ENCODE assay signal across 9 cellular contexts in the genomic region with DNA sequence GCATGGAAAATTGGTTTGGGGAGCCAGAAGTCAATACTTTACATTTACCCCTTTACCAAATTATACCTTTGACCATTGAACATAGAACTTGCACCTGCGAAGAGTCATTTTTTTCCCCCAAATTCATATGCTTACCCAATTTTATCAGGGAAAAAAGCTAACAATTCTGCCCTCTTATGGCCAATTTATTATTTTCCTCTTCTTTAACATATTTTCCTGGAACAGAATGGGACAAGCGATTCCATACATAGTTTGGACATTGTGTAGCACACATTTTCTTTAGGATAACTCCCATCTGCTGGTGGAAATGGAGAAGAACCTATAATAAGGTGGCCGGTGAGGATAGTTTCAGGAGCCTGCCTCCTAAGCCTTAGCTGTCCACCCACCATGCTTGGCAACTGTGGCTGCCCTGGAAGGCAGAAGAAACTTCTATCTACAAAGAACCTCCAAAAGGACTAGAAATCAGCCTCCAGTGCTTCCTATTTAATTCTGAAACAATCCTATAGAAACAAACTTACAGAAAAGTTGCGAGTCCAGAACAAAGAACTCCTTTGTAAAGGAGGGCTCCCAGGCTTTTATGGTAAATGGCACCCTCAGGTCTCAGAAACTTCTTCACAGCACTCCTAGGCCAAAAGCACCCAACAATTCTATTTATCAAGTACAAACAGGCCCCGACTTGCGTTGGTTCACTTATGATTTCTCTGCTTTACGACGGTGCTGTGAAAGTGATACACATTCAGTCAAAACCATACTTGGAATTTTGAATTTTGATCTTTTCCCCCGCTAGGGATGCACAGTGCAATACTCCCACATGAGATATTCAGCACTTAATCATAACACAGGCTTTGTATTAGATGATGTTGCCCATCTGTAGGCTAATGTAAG.
A peak's percentile ranks its signal among the peaks of the same experiment; 100 is the strongest.
DNase-seq lines count a peak whose midpoint lies in the region; ATAC-seq lines count a peak whose summit lies in the region.
"Had no signal": no experiment of that assay in that cellular context is flagged by ENCODE, and none has a peak within 500 bp of the region (broad histone marks: within the 10 kb centered on the region; RNA-seq: fewer than 3 reads in every experiment).

No MANE protein-coding gene starts in this region.

- ATAC-seq in effector memory CD8-positive, alpha-beta T cell (replicated peaks): no peak

- in situ Hi-C loops in HAP-1 (cut with MboI; ENCODE audit: low sequenced_read_pairs): no loop called here

- peaks cover 43 to 73% of the 10 kb centered on the region in 2 donors for H3K27me3 Mint-ChIP-seq in effector memory CD8-positive, alpha-beta T cell

- H3K4me1 Mint-ChIP-seq in effector memory CD8-positive, alpha-beta T cell (ENCODE audit: low read depth in 2 of 2): peaks cover 0 to 3% of the 10 kb centered on the region in 2 donors

- no peaks in the 10 kb centered on the region for H3K36me3 ChIP-seq in HAP-1 (replicated peaks)

- DNase-seq in NCI-H1092 treated with DMSO at 0.1 percent for 48 hours (lab: John Stamatoyannopoulos, UW): peak; percentile 22
- no peak for DNase-seq in NCI-H1092 (lab: John Stamatoyannopoulos, UW)
- peak; percentile 43 for DNase-seq in NCI-H2227 treated with DMSO at 0.1 percent for 48 hours (lab: John Stamatoyannopoulos, UW)
- DNase-seq in dermis blood vessel endothelial cell: peak; percentile 30
- DNase-seq in posterior vena cava (ENCODE audit: low spot score): peak; percentile 29
- DNase-seq in effector memory CD8-positive, alpha-beta T cell: no peak
- no peak for DNase-seq in occipital lobe (lab: John Stamatoyannopoulos, UW)
- no peak for DNase-seq in HAP-1 (ENCODE audit: low spot score in 2 of 2)
- DNase-seq: stimulated activated naive CD4-positive, alpha-beta T cell treated with Interleukin-2 at 50 U/mL for 16 hours had no signal

- peaks cover 3% of the 10 kb centered on the region for H3K36me3 Mint-ChIP-seq in effector memory CD8-positive, alpha-beta T cell (ENCODE audit: insufficient read depth)

- no peaks in the 10 kb centered on the region for H3K9me3 ChIP-seq in HAP-1

- no peaks in the 10 kb centered on the region for H3K9me3 Mint-ChIP-seq in effector memory CD8-positive, alpha-beta T cell

- no peak overlapping the region for H3K4me3 Mint-ChIP-seq in effector memory CD8-positive, alpha-beta T cell

- H3K4me1 ChIP-seq in HAP-1: no peaks in the 10 kb centered on the region

- H3K4me3 ChIP-seq in HAP-1: no peak overlapping the region

- H3K27ac Mint-ChIP-seq in effector memory CD8-positive, alpha-beta T cell: no peak overlapping the region

- H3K27me3 ChIP-seq in HAP-1 (ENCODE audit: low read depth): 0 out of 2 replicates have a peak, but pooled peaks cover 2% of the 10 kb centered on the region

- intact Hi-C loops in posterior vena cava (cut with DNase I): loop anchor here in 1 of 2 donors (5.0 to 10.0 kb wide), 2 partner anchors 173 to 1864 kb away; no protein-coding TSS in a partner anchor

Comparison
In these comparisons a context has a peak if more than half of its experiments do, and no peak if none do; other contexts are left out.
1. DNase-seq: peak in NCI-H1092 treated with DMSO at 0.1 percent for 48 hours (single experiment), NCI-H2227 treated with DMSO at 0.1 percent for 48 hours (single experiment), dermis blood vessel endothelial cell (single experiment) and posterior vena cava (single experiment); none in NCI-H1092 (single experiment), effector memory CD8-positive, alpha-beta T cell (0 of 3), occipital lobe (single experiment) and HAP-1 (0 of 2).